Comparison of ENCODE assay signal across 18 cellular contexts in the genomic region with DNA sequence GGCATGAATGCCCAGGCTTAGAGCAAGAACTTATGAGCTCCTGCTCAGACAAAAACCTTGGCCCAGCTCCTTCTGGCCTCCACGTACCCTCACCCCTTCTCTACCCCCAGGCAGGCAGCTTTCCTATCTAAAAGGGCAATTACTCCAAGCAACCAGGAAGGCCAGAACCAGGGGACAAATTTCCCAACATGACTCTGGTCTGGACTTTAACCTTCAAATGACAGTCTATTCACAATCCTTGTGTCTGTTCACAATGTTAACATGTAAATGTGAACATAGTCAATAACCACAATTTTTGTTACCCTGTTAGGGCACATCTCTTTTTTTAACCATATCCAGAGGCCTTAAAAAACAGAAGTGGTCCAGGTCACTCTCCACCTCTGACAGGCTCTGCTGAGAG.
DNase-seq lines count a peak whose midpoint lies in the region; ATAC-seq and TF ChIP-seq lines count a peak whose summit lies in the region.
"Had no signal": no experiment of that assay in that cellular context is flagged by ENCODE, and none has a peak within 500 bp of the region (broad histone marks: within the 10 kb centered on the region; RNA-seq: fewer than 3 reads in every experiment).

No MANE protein-coding gene starts in this region.

- TF ChIP-seq POLR2A in gastroesophageal sphincter (IDR thresholded peaks at IDR 0.05) (no peak), thyroid gland (IDR thresholded peaks at IDR 0.05) (no peak)

- H3K4me3 ChIP-seq in gastroesophageal sphincter (no peak overlapping the region), muscle layer of colon (ENCODE audit: low read depth in 1 of 2, low read length in 2 of 2) (no peak overlapping the region), subcutaneous abdominal adipose tissue (ENCODE audit: low read depth in 1 of 5, low read length in 5 of 5) (no peak overlapping the region), thyroid gland (replicated peaks in 1 of 3) (no peak overlapping the region)

- H3K9ac ChIP-seq in muscle layer of colon (ENCODE audit: low read length) (no peak overlapping the region), subcutaneous abdominal adipose tissue (ENCODE audit: low read length in 5 of 5) (peak overlapping the region in 1 of 5 donors; percentile 8)

- WGBS in gastroesophageal sphincter (ENCODE audit: low coverage in 1 of 2), 2 donors, result 80 to 89% methylated on average over 1 of the region's 1 CpG
- WGBS in thyroid gland, 2 donors, result 95 to 96% methylated on average over 1 of the region's 1 CpG

- no peak for TF ChIP-seq EP300 in gastroesophageal sphincter (IDR thresholded peaks at IDR 0.05)

- intact Hi-C loops in thyroid gland (cut with DNase I), result no loop called here

- H3K9me3 ChIP-seq in gastroesophageal sphincter (no peaks in the 10 kb centered on the region), muscle layer of colon (ENCODE audit: low read length) (no peaks in the 10 kb centered on the region), subcutaneous abdominal adipose tissue (ENCODE audit: control insufficient read depth in 5 of 5, low read length in 5 of 5) (no peaks in the 10 kb centered on the region), thyroid gland (no peaks in the 10 kb centered on the region)

- peak overlapping the region in 3 of 4 donors; percentile 42 to 92 (median 85) for H3K27ac ChIP-seq in gastroesophageal sphincter
- H3K27ac ChIP-seq in muscle layer of colon (ENCODE audit: low read depth, low read length), result peak overlapping the region; percentile 35
- H3K27ac ChIP-seq in subcutaneous abdominal adipose tissue (ENCODE audit: low read depth, low read length), result peak overlapping the region; percentile 8
- no peak overlapping the region for H3K27ac ChIP-seq in thyroid gland

- H3K27me3 ChIP-seq in gastroesophageal sphincter, result no peaks in the 10 kb centered on the region
- no peaks in the 10 kb centered on the region for H3K27me3 ChIP-seq in muscle layer of colon (ENCODE audit: control insufficient read depth in 1 of 2, insufficient read depth in 2 of 2, low read length in 2 of 2)
- H3K27me3 ChIP-seq in subcutaneous abdominal adipose tissue (ENCODE audit: control insufficient read depth in 5 of 5, insufficient read depth in 4 of 5, low read length in 5 of 5), result peaks cover 0 to 4% (median 0%) of the 10 kb centered on the region in 5 donors
- no peaks in the 10 kb centered on the region for H3K27me3 ChIP-seq in thyroid gland

- DNase-seq in NOMO-1 treated with DMSO at 0.1 percent for 48 hours (lab: John Stamatoyannopoulos, UW; ENCODE audit: unreplicated experiment) (peak; percentile 11), NOMO-1 treated with dmso at 0.1 percent for 144 hours (lab: John Stamatoyannopoulos, UW; ENCODE audit: unreplicated experiment) (no peak), NCI-H1417 (lab: John Stamatoyannopoulos, UW) (no peak), thyroid gland (no peak)
- DNase-seq: Calu3; CD4-positive, alpha-beta memory T cell; DMS53; Karpas-422; MM.1S; NCI-H1417 treated with DMSO at 0.1 percent for 48 hours; NCI-H1930; NCI-H2171; NCI-H446; NCI-H748 treated with DMSO at 0.1 percent for 48 hours had no signal

- H3K4me1 ChIP-seq in gastroesophageal sphincter (peaks cover 4 to 79% (median 23%) of the 10 kb centered on the region in 3 donors), muscle layer of colon (ENCODE audit: insufficient read depth, low read length) (peaks cover 78% of the 10 kb centered on the region), subcutaneous abdominal adipose tissue (ENCODE audit: control insufficient read depth in 5 of 5, insufficient read depth in 5 of 5, low read length in 5 of 5) (peaks cover 17 to 58% (median 44%) of the 10 kb centered on the region in 5 donors), thyroid gland (peaks cover 14 to 18% of the 10 kb centered on the region in 2 donors)

- TF ChIP-seq CTCF in gastroesophageal sphincter (IDR thresholded peaks at IDR 0.05), result no peak
- no peak for TF ChIP-seq CTCF in thyroid gland (IDR thresholded peaks at IDR 0.05)

- H3K36me3 ChIP-seq in gastroesophageal sphincter (no peaks in the 10 kb centered on the region), muscle layer of colon (ENCODE audit: insufficient read depth, low read length) (no peaks in the 10 kb centered on the region), subcutaneous abdominal adipose tissue (ENCODE audit: control insufficient read depth in 5 of 5, insufficient read depth in 5 of 5, low read length in 5 of 5) (no peaks in the 10 kb centered on the region), thyroid gland (no peaks in the 10 kb centered on the region)

- no peak for ATAC-seq in gastroesophageal sphincter
- ATAC-seq in HG03342 (IDR thresholded peaks at IDR 0.05; ENCODE audit: unreplicated experiment), result no peak

Comparison
In these comparisons a context has a peak if more than half of its experiments do, and no peak if none do; other contexts are left out.
1. H3K27ac ChIP-seq: peak in gastroesophageal sphincter (3 of 4), muscle layer of colon (single experiment) and subcutaneous abdominal adipose tissue (single experiment); none in thyroid gland (0 of 3).